Comparison of ENCODE assay signal across 8 cellular contexts in genomic region chr21:45136927-45137611, GRCh38.
DNase-seq lines count a peak whose midpoint lies in the region; ATAC-seq lines count a peak whose summit lies in the region.

No MANE protein-coding gene starts in this region.

- peak overlapping the region; percentile 6 for H3K27ac ChIP-seq in mesenchymal stem cell (ENCODE audit: low read length, poor library complexity, severe bottlenecking)

- peak overlapping the region; percentile 38 for H2BK15ac ChIP-seq in mesenchymal stem cell (ENCODE audit: low read depth, poor library complexity, severe bottlenecking)

- peaks cover 15% of the 10 kb centered on the region for H3K36me3 Mint-ChIP-seq in effector memory CD8-positive, alpha-beta T cell (ENCODE audit: insufficient read depth)

- H3K27me3 Mint-ChIP-seq in effector memory CD8-positive, alpha-beta T cell, result no peaks in the 10 kb centered on the region

- no peak overlapping the region for H4K91ac ChIP-seq in mesenchymal stem cell (ENCODE audit: low read length)

- no peak overlapping the region for H3K18ac ChIP-seq in mesenchymal stem cell (ENCODE audit: low read depth in 1 of 2, low read length in 2 of 2)

- no peaks in the 10 kb centered on the region for H3K9me3 Mint-ChIP-seq in effector memory CD8-positive, alpha-beta T cell

- peaks cover 29% of the 10 kb centered on the region for H3K4me1 ChIP-seq in mesenchymal stem cell (ENCODE audit: control insufficient read depth, insufficient read depth, low read depth, low read length)

- H2BK120ac ChIP-seq in mesenchymal stem cell (ENCODE audit: low read depth, low read length), result no peak overlapping the region

- H2AFZ ChIP-seq in mesenchymal stem cell (ENCODE audit: low read depth, low read length), result peak overlapping the region; percentile 8

- H3K36me3 ChIP-seq in mesenchymal stem cell (ENCODE audit: control insufficient read depth in 1 of 2, insufficient read depth in 2 of 2, low read depth in 1 of 2, low read length in 2 of 2), result no peaks in the 10 kb centered on the region

- peak overlapping the region in 1 of 2 experiments; percentile 19 for H3K14ac ChIP-seq in mesenchymal stem cell (ENCODE audit: low read length in 2 of 2)

- no peak overlapping the region for H3K23ac ChIP-seq in mesenchymal stem cell (ENCODE audit: low read length in 2 of 2)

- peak overlapping the region; percentile 1 for H3K9ac ChIP-seq in mesenchymal stem cell (ENCODE audit: low read length)

- DNase-seq in Ammon's horn (ENCODE audit: low spot score), result peak; percentile 89
- DNase-seq in H4 (ENCODE audit: low spot score), result peak; percentile 86
- peak; percentile 89 for DNase-seq in NCI-H69 (lab: John Stamatoyannopoulos, UW)
- DNase-seq in activated CD4-positive, alpha-beta T cell treated with anti-CD3 and anti-CD28 coated beads, Interleukin-2, amount 50 U/mL, for 48 hours, result peak; percentile 78 to 82
- DNase-seq in effector memory CD8-positive, alpha-beta T cell, result peak; percentile 39 to 53 (median 48)
- DNase-seq in mesenchymal stem cell, result peak; percentile 90
- DNase-seq in stimulated activated CD8-positive, alpha-beta memory T cell treated with anti-CD3 and anti-CD28 coated beads, Interleukin-15, amount 100 ng/mL, for 4 hours (ENCODE audit: low read depth in 2 of 2), result peak; percentile 17 to 28

- H2BK12ac ChIP-seq in mesenchymal stem cell (ENCODE audit: low read length in 2 of 2), result peak overlapping the region; percentile 29 to 37

- H3K9me3 ChIP-seq in mesenchymal stem cell (ENCODE audit: control insufficient read depth, low read length), result no peaks in the 10 kb centered on the region

- peak overlapping the region; percentile 22 to 52 for H3K27ac Mint-ChIP-seq in effector memory CD8-positive, alpha-beta T cell

- ATAC-seq in effector memory CD8-positive, alpha-beta T cell (replicated peaks), result peak; percentile 28
- ATAC-seq in GM19463 (IDR thresholded peaks at IDR 0.05; ENCODE audit: unreplicated experiment), result no peak

- H2BK5ac ChIP-seq in mesenchymal stem cell (ENCODE audit: low read depth, low read length, poor library complexity, severe bottlenecking), result no peak overlapping the region

- H3K27me3 ChIP-seq in mesenchymal stem cell (ENCODE audit: control insufficient read depth in 1 of 2, insufficient read depth in 1 of 2, low read length in 2 of 2), result no peaks in the 10 kb centered on the region

- no peak overlapping the region for H3K4me3 Mint-ChIP-seq in effector memory CD8-positive, alpha-beta T cell

- H3K4me1 Mint-ChIP-seq in effector memory CD8-positive, alpha-beta T cell (ENCODE audit: low read depth in 2 of 2), result peaks cover 16 to 24% of the 10 kb centered on the region in 2 donors

- no peak overlapping the region for H3K4me3 ChIP-seq in mesenchymal stem cell (ENCODE audit: insufficient read depth in 1 of 2, low read depth in 1 of 2, low read length in 2 of 2)

- no peak overlapping the region for H4K8ac ChIP-seq in mesenchymal stem cell (ENCODE audit: low read length)

- H2AK5ac ChIP-seq in mesenchymal stem cell (ENCODE audit: low read length, severe bottlenecking), result peak overlapping the region; percentile 3

- H3K4me2 ChIP-seq in mesenchymal stem cell (ENCODE audit: low read length, poor library complexity, severe bottlenecking), result no peak overlapping the region

- 51% methylated on average over 10 of the region's 11 CpGs for WGBS in mesenchymal stem cell

- H3K79me1 ChIP-seq in mesenchymal stem cell (replicated peaks; ENCODE audit: low read length, poor library complexity, severe bottlenecking), result peaks cover 10% of the 10 kb centered on the region

- no peak overlapping the region for H3K4ac ChIP-seq in mesenchymal stem cell (ENCODE audit: low read depth in 1 of 2, low read length in 2 of 2)

Comparison
In these comparisons a context has a peak if more than half of its experiments do, and no peak if none do; other contexts are left out.
1. DNase-seq: peak in every context shown above with its lines; median percentile 90 in mesenchymal stem cell; 89 in Ammon's horn; 89 in NCI-H69; 86 in H4; 80 in activated CD4-positive, alpha-beta T cell treated with anti-CD3 and anti-CD28 coated beads, Interleukin-2, amount 50 U/mL, for 48 hours; 48 in effector memory CD8-positive, alpha-beta T cell; 22 in stimulated activated CD8-positive, alpha-beta memory T cell treated with anti-CD3 and anti-CD28 coated beads, Interleukin-15, amount 100 ng/mL, for 4 hours.